1 cellular context compared by ENCODE assay signal in the genomic region with DNA sequence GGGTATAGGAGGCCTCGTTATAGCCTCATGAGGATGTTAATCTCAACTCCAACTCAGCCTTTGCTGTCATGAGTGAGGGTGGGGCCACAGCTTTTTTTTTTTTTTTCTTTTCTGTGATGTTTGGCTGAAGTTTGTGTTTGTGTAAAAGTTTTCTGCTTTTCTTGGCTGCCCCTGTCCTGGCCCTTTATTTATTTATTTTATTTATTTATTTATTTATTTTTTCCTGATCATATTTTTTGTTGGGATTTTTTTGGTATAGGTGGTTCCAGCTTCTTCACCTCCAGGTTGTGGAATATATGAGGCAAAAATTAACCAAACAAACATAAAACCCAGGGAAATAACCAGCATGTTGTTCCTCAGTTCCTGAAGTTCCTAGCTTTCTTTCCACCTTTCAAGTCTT.
TF ChIP-seq lines count a peak whose summit lies in the region.

No MANE protein-coding gene starts in this region.

TF ChIP-seq in HEK293, 187 proteins besides CTCF, POLR2A, EP300 and RAD21:
- TF ChIP-seq, protein P1, sequence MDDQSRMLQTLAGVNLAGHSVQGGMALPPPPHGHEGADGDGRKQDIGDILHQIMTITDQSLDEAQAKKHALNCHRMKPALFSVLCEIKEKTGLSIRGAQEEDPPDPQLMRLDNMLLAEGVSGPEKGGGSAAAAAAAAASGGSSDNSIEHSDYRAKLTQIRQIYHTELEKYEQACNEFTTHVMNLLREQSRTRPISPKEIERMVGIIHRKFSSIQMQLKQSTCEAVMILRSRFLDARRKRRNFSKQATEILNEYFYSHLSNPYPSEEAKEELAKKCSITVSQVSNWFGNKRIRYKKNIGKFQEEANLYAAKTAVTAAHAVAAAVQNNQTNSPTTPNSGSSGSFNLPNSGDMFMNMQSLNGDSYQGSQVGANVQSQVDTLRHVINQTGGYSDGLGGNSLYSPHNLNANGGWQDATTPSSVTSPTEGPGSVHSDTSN (CRISPR knock-in tag; IDR thresholded peaks at IDR 0.05) = no peak
- TF ChIP-seq FEZF1 (tag by site-specific recombination; IDR thresholded peaks at IDR 0.05) = no peak
- TF ChIP-seq ZNF155 (tag by site-specific recombination; IDR thresholded peaks at IDR 0.05) = no peak
- TF ChIP-seq ZFP41 (tag by site-specific recombination; IDR thresholded peaks at IDR 0.05; ENCODE audit: borderline replicate concordance) = no peak
- TF ChIP-seq EGR2 (tag by site-specific recombination; IDR thresholded peaks at IDR 0.05; ENCODE audit: low read depth) = no peak
- no peak for TF ChIP-seq ZFP37 (tag by site-specific recombination; IDR thresholded peaks at IDR 0.05)
- TF ChIP-seq, protein P2, sequence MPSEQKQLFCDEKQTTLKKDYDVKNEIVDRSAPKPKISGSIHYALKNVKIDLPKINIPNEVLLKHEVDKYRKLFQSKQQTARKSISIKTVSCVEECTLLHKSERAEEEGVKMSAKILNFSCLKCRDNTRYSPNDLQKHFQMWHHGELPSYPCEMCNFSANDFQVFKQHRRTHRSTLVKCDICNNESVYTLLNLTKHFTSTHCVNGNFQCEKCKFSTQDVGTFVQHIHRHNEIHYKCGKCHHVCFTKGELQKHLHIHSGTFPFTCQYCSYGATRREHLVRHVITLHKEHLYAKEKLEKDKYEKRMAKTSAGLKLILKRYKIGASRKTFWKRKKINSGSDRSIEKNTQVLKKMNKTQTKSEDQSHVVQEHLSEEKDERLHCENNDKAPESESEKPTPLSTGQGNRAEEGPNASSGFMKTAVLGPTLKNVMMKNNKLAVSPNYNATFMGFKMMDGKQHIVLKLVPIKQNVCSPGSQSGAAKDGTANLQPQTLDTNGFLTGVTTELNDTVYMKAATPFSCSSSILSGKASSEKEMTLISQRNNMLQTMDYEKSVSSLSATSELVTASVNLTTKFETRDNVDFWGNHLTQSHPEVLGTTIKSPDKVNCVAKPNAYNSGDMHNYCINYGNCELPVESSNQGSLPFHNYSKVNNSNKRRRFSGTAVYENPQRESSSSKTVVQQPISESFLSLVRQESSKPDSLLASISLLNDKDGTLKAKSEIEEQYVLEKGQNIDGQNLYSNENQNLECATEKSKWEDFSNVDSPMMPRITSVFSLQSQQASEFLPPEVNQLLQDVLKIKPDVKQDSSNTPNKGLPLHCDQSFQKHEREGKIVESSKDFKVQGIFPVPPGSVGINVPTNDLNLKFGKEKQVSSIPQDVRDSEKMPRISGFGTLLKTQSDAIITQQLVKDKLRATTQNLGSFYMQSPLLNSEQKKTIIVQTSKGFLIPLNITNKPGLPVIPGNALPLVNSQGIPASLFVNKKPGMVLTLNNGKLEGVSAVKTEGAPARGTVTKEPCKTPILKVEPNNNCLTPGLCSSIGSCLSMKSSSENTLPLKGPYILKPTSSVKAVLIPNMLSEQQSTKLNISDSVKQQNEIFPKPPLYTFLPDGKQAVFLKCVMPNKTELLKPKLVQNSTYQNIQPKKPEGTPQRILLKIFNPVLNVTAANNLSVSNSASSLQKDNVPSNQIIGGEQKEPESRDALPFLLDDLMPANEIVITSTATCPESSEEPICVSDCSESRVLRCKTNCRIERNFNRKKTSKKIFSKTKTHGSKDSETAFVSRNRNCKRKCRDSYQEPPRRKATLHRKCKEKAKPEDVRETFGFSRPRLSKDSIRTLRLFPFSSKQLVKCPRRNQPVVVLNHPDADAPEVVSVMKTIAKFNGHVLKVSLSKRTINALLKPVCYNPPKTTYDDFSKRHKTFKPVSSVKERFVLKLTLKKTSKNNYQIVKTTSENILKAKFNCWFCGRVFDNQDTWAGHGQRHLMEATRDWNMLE (tag by site-specific recombination; conservative IDR thresholded peaks at IDR 0.05; ENCODE audit: low read depth) = peak; percentile 77
- TF ChIP-seq ZNF664 (tag by site-specific recombination; IDR thresholded peaks at IDR 0.05) = peak; percentile 15; the same call in 1 of the 2 replicates
- TF ChIP-seq KLF16 (tag by site-specific recombination; IDR thresholded peaks at IDR 0.05) = no peak
- no peak for TF ChIP-seq HOXC10 (CRISPR knock-in tag; IDR thresholded peaks at IDR 0.05)
- TF ChIP-seq ZNF302 (tag by site-specific recombination; IDR thresholded peaks at IDR 0.05; ENCODE audit: low read depth) = no peak
- peak; percentile 52 for TF ChIP-seq ZNF623 (tag by site-specific recombination; IDR thresholded peaks at IDR 0.05)
- TF ChIP-seq ZNF394 (tag by site-specific recombination; IDR thresholded peaks at IDR 0.05; ENCODE audit: borderline replicate concordance) = peak; percentile 73; the same call in 1 of the 2 replicates
- TF ChIP-seq ZNF140 (tag by site-specific recombination; IDR thresholded peaks at IDR 0.05) = peak; percentile 65; the same call in 1 of the 2 replicates
- TF ChIP-seq, protein P3, sequence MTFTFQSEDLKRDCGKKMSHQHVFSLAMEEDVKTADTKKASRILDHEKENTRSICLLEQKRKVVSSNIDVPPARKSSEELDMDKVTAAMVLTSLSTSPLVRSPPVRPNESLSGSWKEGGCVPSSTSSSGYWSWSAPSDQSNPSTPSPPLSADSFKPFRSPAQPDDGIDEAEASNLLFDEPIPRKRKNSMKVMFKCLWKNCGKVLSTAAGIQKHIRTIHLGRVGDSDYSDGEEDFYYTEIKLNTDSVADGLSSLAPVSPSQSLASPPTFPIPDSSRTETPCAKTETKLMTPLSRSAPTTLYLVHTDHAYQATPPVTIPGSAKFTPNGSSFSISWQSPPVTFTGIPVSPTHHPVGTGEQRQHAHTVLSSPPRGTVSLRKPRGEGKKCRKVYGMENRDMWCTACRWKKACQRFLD (tag by site-specific recombination; IDR thresholded peaks at IDR 0.05) = no peak
- no peak for TF ChIP-seq ZNF843 (tag by site-specific recombination; IDR thresholded peaks at IDR 0.05)
- TF ChIP-seq ZNF624 (tag by site-specific recombination; IDR thresholded peaks at IDR 0.05) = no peak
- TF ChIP-seq ZBTB8A (tag by site-specific recombination; IDR thresholded peaks at IDR 0.05) = peak; percentile 47; the same call in 1 of the 2 replicates
- peak; percentile 33; the same call in 1 of the 2 replicates for TF ChIP-seq ZNF266 (tag by site-specific recombination; IDR thresholded peaks at IDR 0.05; ENCODE audit: low read depth)
- TF ChIP-seq ZNF24 (tag by site-specific recombination; IDR thresholded peaks at IDR 0.05) = no peak
- no peak for TF ChIP-seq ZNF335 (tag by site-specific recombination; conservative IDR thresholded peaks at IDR 0.05)
- TF ChIP-seq, protein P4, sequence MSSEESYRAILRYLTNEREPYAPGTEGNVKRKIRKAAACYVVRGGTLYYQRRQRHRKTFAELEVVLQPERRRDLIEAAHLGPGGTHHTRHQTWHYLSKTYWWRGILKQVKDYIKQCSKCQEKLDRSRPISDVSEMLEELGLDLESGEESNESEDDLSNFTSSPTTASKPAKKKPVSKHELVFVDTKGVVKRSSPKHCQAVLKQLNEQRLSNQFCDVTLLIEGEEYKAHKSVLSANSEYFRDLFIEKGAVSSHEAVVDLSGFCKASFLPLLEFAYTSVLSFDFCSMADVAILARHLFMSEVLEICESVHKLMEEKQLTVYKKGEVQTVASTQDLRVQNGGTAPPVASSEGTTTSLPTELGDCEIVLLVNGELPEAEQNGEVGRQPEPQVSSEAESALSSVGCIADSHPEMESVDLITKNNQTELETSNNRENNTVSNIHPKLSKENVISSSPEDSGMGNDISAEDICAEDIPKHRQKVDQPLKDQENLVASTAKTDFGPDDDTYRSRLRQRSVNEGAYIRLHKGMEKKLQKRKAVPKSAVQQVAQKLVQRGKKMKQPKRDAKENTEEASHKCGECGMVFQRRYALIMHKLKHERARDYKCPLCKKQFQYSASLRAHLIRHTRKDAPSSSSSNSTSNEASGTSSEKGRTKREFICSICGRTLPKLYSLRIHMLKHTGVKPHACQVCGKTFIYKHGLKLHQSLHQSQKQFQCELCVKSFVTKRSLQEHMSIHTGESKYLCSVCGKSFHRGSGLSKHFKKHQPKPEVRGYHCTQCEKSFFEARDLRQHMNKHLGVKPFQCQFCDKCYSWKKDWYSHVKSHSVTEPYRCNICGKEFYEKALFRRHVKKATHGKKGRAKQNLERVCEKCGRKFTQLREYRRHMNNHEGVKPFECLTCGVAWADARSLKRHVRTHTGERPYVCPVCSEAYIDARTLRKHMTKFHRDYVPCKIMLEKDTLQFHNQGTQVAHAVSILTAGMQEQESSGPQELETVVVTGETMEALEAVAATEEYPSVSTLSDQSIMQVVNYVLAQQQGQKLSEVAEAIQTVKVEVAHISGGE (tag by site-specific recombination; conservative IDR thresholded peaks at IDR 0.05; ENCODE audit: low read depth) = peak; percentile 58
- TF ChIP-seq ZEB2 (tag by site-specific recombination; IDR thresholded peaks at IDR 0.05) = no peak
- TF ChIP-seq ZNF521 (tag by site-specific recombination; IDR thresholded peaks at IDR 0.05) = no peak
- TF ChIP-seq, protein P5, sequence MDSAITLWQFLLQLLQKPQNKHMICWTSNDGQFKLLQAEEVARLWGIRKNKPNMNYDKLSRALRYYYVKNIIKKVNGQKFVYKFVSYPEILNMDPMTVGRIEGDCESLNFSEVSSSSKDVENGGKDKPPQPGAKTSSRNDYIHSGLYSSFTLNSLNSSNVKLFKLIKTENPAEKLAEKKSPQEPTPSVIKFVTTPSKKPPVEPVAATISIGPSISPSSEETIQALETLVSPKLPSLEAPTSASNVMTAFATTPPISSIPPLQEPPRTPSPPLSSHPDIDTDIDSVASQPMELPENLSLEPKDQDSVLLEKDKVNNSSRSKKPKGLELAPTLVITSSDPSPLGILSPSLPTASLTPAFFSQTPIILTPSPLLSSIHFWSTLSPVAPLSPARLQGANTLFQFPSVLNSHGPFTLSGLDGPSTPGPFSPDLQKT (IDR thresholded peaks at IDR 0.05; ENCODE audit: borderline replicate concordance, low read depth, low read length) = no peak
- TF ChIP-seq ZNF701 (tag by site-specific recombination; IDR thresholded peaks at IDR 0.05) = no peak
- no peak for TF ChIP-seq ZNF707 (tag by site-specific recombination; IDR thresholded peaks at IDR 0.05)
- no peak for TF ChIP-seq GLIS1 (tag by site-specific recombination; IDR thresholded peaks at IDR 0.05)
- TF ChIP-seq, protein P6, sequence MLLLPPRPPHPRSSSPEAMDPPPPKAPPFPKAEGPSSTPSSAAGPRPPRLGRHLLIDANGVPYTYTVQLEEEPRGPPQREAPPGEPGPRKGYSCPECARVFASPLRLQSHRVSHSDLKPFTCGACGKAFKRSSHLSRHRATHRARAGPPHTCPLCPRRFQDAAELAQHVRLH (tag by site-specific recombination; IDR thresholded peaks at IDR 0.05) = no peak
- TF ChIP-seq ZNF202 (tag by site-specific recombination; IDR thresholded peaks at IDR 0.05; ENCODE audit: borderline replicate concordance) = peak; percentile 58; the same call in 1 of the 2 replicates
- TF ChIP-seq, protein P7, sequence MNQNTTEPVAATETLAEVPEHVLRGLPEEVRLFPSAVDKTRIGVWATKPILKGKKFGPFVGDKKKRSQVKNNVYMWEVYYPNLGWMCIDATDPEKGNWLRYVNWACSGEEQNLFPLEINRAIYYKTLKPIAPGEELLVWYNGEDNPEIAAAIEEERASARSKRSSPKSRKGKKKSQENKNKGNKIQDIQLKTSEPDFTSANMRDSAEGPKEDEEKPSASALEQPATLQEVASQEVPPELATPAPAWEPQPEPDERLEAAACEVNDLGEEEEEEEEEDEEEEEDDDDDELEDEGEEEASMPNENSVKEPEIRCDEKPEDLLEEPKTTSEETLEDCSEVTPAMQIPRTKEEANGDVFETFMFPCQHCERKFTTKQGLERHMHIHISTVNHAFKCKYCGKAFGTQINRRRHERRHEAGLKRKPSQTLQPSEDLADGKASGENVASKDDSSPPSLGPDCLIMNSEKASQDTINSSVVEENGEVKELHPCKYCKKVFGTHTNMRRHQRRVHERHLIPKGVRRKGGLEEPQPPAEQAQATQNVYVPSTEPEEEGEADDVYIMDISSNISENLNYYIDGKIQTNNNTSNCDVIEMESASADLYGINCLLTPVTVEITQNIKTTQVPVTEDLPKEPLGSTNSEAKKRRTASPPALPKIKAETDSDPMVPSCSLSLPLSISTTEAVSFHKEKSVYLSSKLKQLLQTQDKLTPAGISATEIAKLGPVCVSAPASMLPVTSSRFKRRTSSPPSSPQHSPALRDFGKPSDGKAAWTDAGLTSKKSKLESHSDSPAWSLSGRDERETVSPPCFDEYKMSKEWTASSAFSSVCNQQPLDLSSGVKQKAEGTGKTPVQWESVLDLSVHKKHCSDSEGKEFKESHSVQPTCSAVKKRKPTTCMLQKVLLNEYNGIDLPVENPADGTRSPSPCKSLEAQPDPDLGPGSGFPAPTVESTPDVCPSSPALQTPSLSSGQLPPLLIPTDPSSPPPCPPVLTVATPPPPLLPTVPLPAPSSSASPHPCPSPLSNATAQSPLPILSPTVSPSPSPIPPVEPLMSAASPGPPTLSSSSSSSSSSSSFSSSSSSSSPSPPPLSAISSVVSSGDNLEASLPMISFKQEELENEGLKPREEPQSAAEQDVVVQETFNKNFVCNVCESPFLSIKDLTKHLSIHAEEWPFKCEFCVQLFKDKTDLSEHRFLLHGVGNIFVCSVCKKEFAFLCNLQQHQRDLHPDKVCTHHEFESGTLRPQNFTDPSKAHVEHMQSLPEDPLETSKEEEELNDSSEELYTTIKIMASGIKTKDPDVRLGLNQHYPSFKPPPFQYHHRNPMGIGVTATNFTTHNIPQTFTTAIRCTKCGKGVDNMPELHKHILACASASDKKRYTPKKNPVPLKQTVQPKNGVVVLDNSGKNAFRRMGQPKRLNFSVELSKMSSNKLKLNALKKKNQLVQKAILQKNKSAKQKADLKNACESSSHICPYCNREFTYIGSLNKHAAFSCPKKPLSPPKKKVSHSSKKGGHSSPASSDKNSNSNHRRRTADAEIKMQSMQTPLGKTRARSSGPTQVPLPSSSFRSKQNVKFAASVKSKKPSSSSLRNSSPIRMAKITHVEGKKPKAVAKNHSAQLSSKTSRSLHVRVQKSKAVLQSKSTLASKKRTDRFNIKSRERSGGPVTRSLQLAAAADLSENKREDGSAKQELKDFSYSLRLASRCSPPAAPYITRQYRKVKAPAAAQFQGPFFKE (tag by site-specific recombination; IDR thresholded peaks at IDR 0.05; ENCODE audit: borderline replicate concordance) = no peak
- no peak for TF ChIP-seq ZNF324 (tag by site-specific recombination; IDR thresholded peaks at IDR 0.05)
- TF ChIP-seq ZNF654 (tag by site-specific recombination; IDR thresholded peaks at IDR 0.05; ENCODE audit: low read depth) = no peak
- no peak for TF ChIP-seq SP3 (tag by site-specific recombination; IDR thresholded peaks at IDR 0.05)
- no peak for TF ChIP-seq GFI1B (tag by site-specific recombination; IDR thresholded peaks at IDR 0.05)
- no peak for TF ChIP-seq ZNF501 (tag by site-specific recombination; IDR thresholded peaks at IDR 0.05)
- TF ChIP-seq ZNF561 (tag by site-specific recombination; IDR thresholded peaks at IDR 0.05; ENCODE audit: borderline replicate concordance) = no peak
- TF ChIP-seq ZNF629 (tag by site-specific recombination; IDR thresholded peaks at IDR 0.05) = 0 out of 2 replicates have a peak, but pooled peaks have one; percentile 13
- peak; percentile 31 for TF ChIP-seq ZNF555 (tag by site-specific recombination; conservative IDR thresholded peaks at IDR 0.05)
- TF ChIP-seq ZNF221 (tag by site-specific recombination; IDR thresholded peaks at IDR 0.05; ENCODE audit: borderline replicate concordance) = no peak
- no peak for TF ChIP-seq ZNF184 (tag by site-specific recombination; IDR thresholded peaks at IDR 0.05)
- no peak for TF ChIP-seq ZNF514 (tag by site-specific recombination; IDR thresholded peaks at IDR 0.05)
- peak; percentile 50 for TF ChIP-seq ZNF426 (tag by site-specific recombination; IDR thresholded peaks at IDR 0.05)
- TF ChIP-seq ZBTB48 (tag by site-specific recombination; IDR thresholded peaks at IDR 0.05) = no peak
- no peak for TF ChIP-seq SP2 (tag by site-specific recombination; IDR thresholded peaks at IDR 0.05)
- TF ChIP-seq ZNF404 (tag by site-specific recombination; IDR thresholded peaks at IDR 0.05) = no peak
